In genomic region chr4:27278615-27279014, GRCh38 we compare ENCODE assay signal across 13 cellular contexts.
DNase-seq lines count a peak whose midpoint lies in the region; ATAC-seq and TF ChIP-seq lines count a peak whose summit lies in the region.
"Had no signal": no experiment of that assay in that cellular context is flagged by ENCODE, and none has a peak within 500 bp of the region (broad histone marks: within the 10 kb centered on the region; RNA-seq: fewer than 3 reads in every experiment).

No MANE protein-coding gene starts in this region.

- H3K79me2 ChIP-seq in DND-41 (ENCODE audit: insufficient read depth, low read length) (no peaks in the 10 kb centered on the region), mesendoderm (ENCODE audit: control insufficient read depth, insufficient read depth, low read length) (no peaks in the 10 kb centered on the region)

- TF ChIP-seq EP300 in Ishikawa (IDR thresholded peaks at IDR 0.05; ENCODE audit: borderline replicate concordance): no peak

- no peak overlapping the region for H3K18ac ChIP-seq in mesendoderm (ENCODE audit: low read length)

- H2AK5ac ChIP-seq in mesendoderm (ENCODE audit: low read length): no peak overlapping the region

- no peak; the same call in 1 of the 2 replicates for TF ChIP-seq RAD21 in Ishikawa (IDR thresholded peaks at IDR 0.05; ENCODE audit: low read depth)

- H3K36me3 ChIP-seq in DND-41 (ENCODE audit: insufficient read depth, low read length) (no peaks in the 10 kb centered on the region), mesendoderm (ENCODE audit: control insufficient read depth, insufficient read depth, low read length) (no peaks in the 10 kb centered on the region)
- H3K36me3 ChIP-seq: esophagus muscularis mucosa, WERI-Rb-1 had no signal

- H4K8ac ChIP-seq in mesendoderm (ENCODE audit: low read depth, low read length): no peak overlapping the region

- H3K9me3 ChIP-seq in DND-41 (ENCODE audit: insufficient read depth, low read length, severe bottlenecking): no peaks in the 10 kb centered on the region
- H3K9me3 ChIP-seq: esophagus muscularis mucosa had no signal

- H4K20me1 ChIP-seq in DND-41 (ENCODE audit: insufficient read depth, low read length): no peaks in the 10 kb centered on the region

- no peaks in the 10 kb centered on the region for H3K79me1 ChIP-seq in mesendoderm (ENCODE audit: low read length)

- H3K9ac ChIP-seq in DND-41 (ENCODE audit: low read depth, low read length) (no peak overlapping the region), mesendoderm (ENCODE audit: low read length) (no peak overlapping the region)

- H3K23ac ChIP-seq in mesendoderm (ENCODE audit: low read length): no peak overlapping the region

- no peak overlapping the region for H2AFZ ChIP-seq in DND-41 (ENCODE audit: low read depth, low read length)

- peak; percentile 39 for DNase-seq in DND-41
- peak; percentile 74 for DNase-seq in astrocyte of the hippocampus (ENCODE audit: low read depth, low spot score)
- DNase-seq in mesendoderm: peak; percentile 74
- no peak for DNase-seq in kidney glomerular epithelial cell (lab: John Stamatoyannopoulos, UW)
- no peak for DNase-seq in GM10266 (ENCODE audit: extremely low spot score)
- no peak for DNase-seq in NCI-H146 (lab: John Stamatoyannopoulos, UW)
- DNase-seq: activated naive CD8-positive, alpha-beta T cell treated with anti-CD3 and anti-CD28 coated beads, Interleukin-2, amount 10 ng/mL, durations not matched to agents 7 days and 5 days; naive B cell; NCI-H226; WERI-Rb-1 had no signal

- no peak overlapping the region for H4K5ac ChIP-seq in mesendoderm (ENCODE audit: low read length)

- H2BK120ac ChIP-seq in mesendoderm (ENCODE audit: low read depth, low read length): no peak overlapping the region

- H3K4me2 ChIP-seq in DND-41 (ENCODE audit: insufficient read depth, low read length) (no peak overlapping the region), mesendoderm (ENCODE audit: low read length) (no peak overlapping the region)

- H3K4me3 ChIP-seq in DND-41 (ENCODE audit: low read depth in 1 of 2, low read length in 2 of 2): no peak overlapping the region
- no peak overlapping the region for H3K4me3 ChIP-seq in mesendoderm (ENCODE audit: low read length)
- H3K4me3 ChIP-seq: esophagus muscularis mucosa had no signal

- no peak overlapping the region for H3K56ac ChIP-seq in mesendoderm (ENCODE audit: low read length)

- ATAC-seq in DND-41 (ENCODE audit: insufficient read depth, low read depth): peak; percentile 58; the same call in 1 of the 3 replicates
- ATAC-seq in GM18858 (IDR thresholded peaks at IDR 0.05; ENCODE audit: unreplicated experiment): no peak

- H2BK5ac ChIP-seq in mesendoderm (ENCODE audit: low read length): no peak overlapping the region

- H2BK15ac ChIP-seq in mesendoderm (replicated peaks; ENCODE audit: low read depth): no peak overlapping the region

- no CpG with 5 or more reads among the region's 4 CpGs for WGBS in mesendoderm (ENCODE audit: extremely low coverage, insufficient coverage, low lambda C conversion rate)

- H3K4ac ChIP-seq in mesendoderm (ENCODE audit: low read depth, low read length): no peak overlapping the region

- H3K27ac ChIP-seq in DND-41 (ENCODE audit: low read length): no peak overlapping the region
- no peak overlapping the region for H3K27ac ChIP-seq in mesendoderm (ENCODE audit: low read depth, low read length)
- H3K27ac ChIP-seq: esophagus muscularis mucosa, WERI-Rb-1 had no signal

- no peak for TF ChIP-seq CTCF in DND-41 (IDR thresholded peaks at IDR 0.05; ENCODE audit: borderline replicate concordance, extremely low read depth, low read length, poor library complexity, severe bottlenecking)
- TF ChIP-seq CTCF in GM10266 (IDR thresholded peaks at IDR 0.05; ENCODE audit: control insufficient read depth, insufficient read depth, low read depth, missing control alignments): no peak

- H3K4me1 ChIP-seq in DND-41 (ENCODE audit: insufficient read depth, low read length) (no peaks in the 10 kb centered on the region), mesendoderm (ENCODE audit: control insufficient read depth, low read depth, low read length) (no peaks in the 10 kb centered on the region)
- H3K4me1 ChIP-seq: esophagus muscularis mucosa had no signal

- H3K27me3 ChIP-seq in DND-41 (ENCODE audit: insufficient read depth, low read length, poor library complexity) (no peaks in the 10 kb centered on the region), mesendoderm (ENCODE audit: insufficient read depth, low read length, poor library complexity) (no peaks in the 10 kb centered on the region)
- H3K27me3 ChIP-seq: esophagus muscularis mucosa had no signal

TF ChIP-seq in Ishikawa, 13 proteins besides CTCF, POLR2A, EP300 and RAD21:
- TF ChIP-seq YY1 (IDR thresholded peaks at IDR 0.05; ENCODE audit: low read depth): no peak
- no peak for TF ChIP-seq USF1 (IDR thresholded peaks at IDR 0.05)
- TF ChIP-seq NFIC (IDR thresholded peaks at IDR 0.05): peak; percentile 36
- peak; percentile 94 for TF ChIP-seq REST (IDR thresholded peaks at IDR 0.05; ENCODE audit: low read depth)
- no peak for TF ChIP-seq FOXM1 (IDR thresholded peaks at IDR 0.05; ENCODE audit: borderline replicate concordance, low read depth)
- no peak for TF ChIP-seq MAX (IDR thresholded peaks at IDR 0.05)
- no peak for TF ChIP-seq CEBPB (IDR thresholded peaks at IDR 0.05)

Comparison
In these comparisons a context has a peak if more than half of its experiments do, and no peak if none do; other contexts are left out.
1. DNase-seq: peak in DND-41 (single experiment), astrocyte of the hippocampus (single experiment) and mesendoderm (single experiment); none in kidney glomerular epithelial cell (single experiment), GM10266 (single experiment) and NCI-H146 (single experiment).